ENCODE assay signal across 1 cellular context in genomic region chr1:229130028-229130668, GRCh38.
TF ChIP-seq lines count a peak whose summit lies in the region.

No MANE protein-coding gene starts in this region.

TF ChIP-seq in HepG2, 621 proteins besides CTCF, POLR2A, EP300 and RAD21 (continued from another document and continues in another):
- TF ChIP-seq, protein P1, sequence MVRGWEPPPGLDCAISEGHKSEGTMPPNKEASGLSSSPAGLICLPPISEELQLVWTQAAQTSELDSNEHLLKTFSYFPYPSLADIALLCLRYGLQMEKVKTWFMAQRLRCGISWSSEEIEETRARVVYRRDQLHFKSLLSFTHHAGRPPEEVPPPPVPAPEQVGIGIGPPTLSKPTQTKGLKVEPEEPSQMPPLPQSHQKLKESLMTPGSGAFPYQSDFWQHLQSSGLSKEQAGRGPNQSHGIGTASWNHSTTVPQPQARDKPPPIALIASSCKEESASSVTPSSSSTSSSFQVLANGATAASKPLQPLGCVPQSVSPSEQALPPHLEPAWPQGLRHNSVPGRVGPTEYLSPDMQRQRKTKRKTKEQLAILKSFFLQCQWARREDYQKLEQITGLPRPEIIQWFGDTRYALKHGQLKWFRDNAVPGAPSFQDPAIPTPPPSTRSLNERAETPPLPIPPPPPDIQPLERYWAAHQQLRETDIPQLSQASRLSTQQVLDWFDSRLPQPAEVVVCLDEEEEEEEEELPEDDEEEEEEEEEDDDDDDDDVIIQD (CRISPR knock-in tag; IDR thresholded peaks at IDR 0.05; ENCODE audit: low read depth), result no peak
- TF ChIP-seq NFKBIZ (CRISPR knock-in tag; IDR thresholded peaks at IDR 0.05) (no peak), ZNF10 (CRISPR knock-in tag; IDR thresholded peaks at IDR 0.05; ENCODE audit: borderline replicate concordance, low read depth) (no peak), ELF3 (CRISPR knock-in tag; IDR thresholded peaks at IDR 0.05) (peak; percentile 77; the same call in 1 of the 2 replicates), ZNF547 (CRISPR knock-in tag; IDR thresholded peaks at IDR 0.05) (no peak), ZNF430 (CRISPR knock-in tag; IDR thresholded peaks at IDR 0.05) (peak; percentile 93; the same call in 1 of the 2 replicates), BRCA1 (CRISPR knock-in tag; IDR thresholded peaks at IDR 0.05) (no peak; the same call in 1 of the 2 replicates), PRDM15 (CRISPR knock-in tag; IDR thresholded peaks at IDR 0.05) (no peak), SUZ12 (IDR thresholded peaks at IDR 0.05; ENCODE audit: low read depth, low read length) (no peak), GTF2F1 (IDR thresholded peaks at IDR 0.05; ENCODE audit: low read length) (no peak), ZNF646 (CRISPR knock-in tag; IDR thresholded peaks at IDR 0.05) (no peak), GABPA (IDR thresholded peaks at IDR 0.05; ENCODE audit: low read depth, low read length) (no peak), GABPA (CRISPR knock-in tag; IDR thresholded peaks at IDR 0.05; ENCODE audit: low read depth) (peak; percentile 72), HDAC1 (CRISPR knock-in tag; IDR thresholded peaks at IDR 0.05) (peak; percentile 59), ZNF598 (CRISPR knock-in tag; IDR thresholded peaks at IDR 0.05; ENCODE audit: borderline replicate concordance) (no peak), ZNF224 (CRISPR knock-in tag; IDR thresholded peaks at IDR 0.05) (no peak), ZKSCAN1 (IDR thresholded peaks at IDR 0.05; ENCODE audit: low read length) (no peak), ZC3H13 (CRISPR knock-in tag; IDR thresholded peaks at IDR 0.05) (no peak), ZNF333 (CRISPR knock-in tag; IDR thresholded peaks at IDR 0.05; ENCODE audit: borderline replicate concordance) (peak; percentile 84; the same call in 1 of the 2 replicates), ZSCAN31 (CRISPR knock-in tag; IDR thresholded peaks at IDR 0.05; ENCODE audit: low read depth) (no peak), ZNF160 (CRISPR knock-in tag; IDR thresholded peaks at IDR 0.05) (peak; percentile 40; the same call in 1 of the 2 replicates), ZNF367 (CRISPR knock-in tag; IDR thresholded peaks at IDR 0.05; ENCODE audit: borderline replicate concordance) (no peak), FOXJ3 (CRISPR knock-in tag; IDR thresholded peaks at IDR 0.05; ENCODE audit: borderline replicate concordance) (0 out of 2 replicates have a peak, but pooled peaks have one; percentile 44), ZNF782 (CRISPR knock-in tag; IDR thresholded peaks at IDR 0.05; ENCODE audit: borderline replicate concordance) (0 out of 2 replicates have a peak, but pooled peaks have one; percentile 76), ASH2L (IDR thresholded peaks at IDR 0.05; ENCODE audit: insufficient read length, low read depth, low read length) (peak; percentile 57), FOXK1 (CRISPR knock-in tag; IDR thresholded peaks at IDR 0.05; ENCODE audit: borderline replicate concordance, low read depth) (0 out of 2 replicates have a peak, but pooled peaks have one; percentile 48), AKAP8 (CRISPR knock-in tag; IDR thresholded peaks at IDR 0.05) (no peak), SRSF9 (IDR thresholded peaks at IDR 0.05; ENCODE audit: borderline replicate concordance, insufficient read depth, low read depth, low read length, poor library complexity, severe bottlenecking) (no peak), ZBTB21 (CRISPR knock-in tag; IDR thresholded peaks at IDR 0.05) (peak; percentile 22; the same call in 1 of the 2 replicates), SNAPC5 (CRISPR knock-in tag; IDR thresholded peaks at IDR 0.05; ENCODE audit: borderline replicate concordance) (no peak), ZBTB1 (CRISPR knock-in tag; IDR thresholded peaks at IDR 0.05; ENCODE audit: borderline replicate concordance) (no peak), MAFK (conservative IDR thresholded peaks at IDR 0.05 in 1 of 2, IDR thresholded peaks at IDR 0.05 in 1 of 2; ENCODE audit: low read length in 2 of 2) (no peak), CREB1 (IDR thresholded peaks at IDR 0.05) (no peak), CREB1 (CRISPR knock-in tag; IDR thresholded peaks at IDR 0.05) (peak; percentile 52), ZNF768 (CRISPR knock-in tag; IDR thresholded peaks at IDR 0.05) (no peak)
- TF ChIP-seq, protein P2, sequence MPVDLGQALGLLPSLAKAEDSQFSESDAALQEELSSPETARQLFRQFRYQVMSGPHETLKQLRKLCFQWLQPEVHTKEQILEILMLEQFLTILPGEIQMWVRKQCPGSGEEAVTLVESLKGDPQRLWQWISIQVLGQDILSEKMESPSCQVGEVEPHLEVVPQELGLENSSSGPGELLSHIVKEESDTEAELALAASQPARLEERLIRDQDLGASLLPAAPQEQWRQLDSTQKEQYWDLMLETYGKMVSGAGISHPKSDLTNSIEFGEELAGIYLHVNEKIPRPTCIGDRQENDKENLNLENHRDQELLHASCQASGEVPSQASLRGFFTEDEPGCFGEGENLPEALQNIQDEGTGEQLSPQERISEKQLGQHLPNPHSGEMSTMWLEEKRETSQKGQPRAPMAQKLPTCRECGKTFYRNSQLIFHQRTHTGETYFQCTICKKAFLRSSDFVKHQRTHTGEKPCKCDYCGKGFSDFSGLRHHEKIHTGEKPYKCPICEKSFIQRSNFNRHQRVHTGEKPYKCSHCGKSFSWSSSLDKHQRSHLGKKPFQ (CRISPR knock-in tag; IDR thresholded peaks at IDR 0.05; ENCODE audit: insufficient replicate concordance), result peak; percentile 42
- TF ChIP-seq, protein P3, sequence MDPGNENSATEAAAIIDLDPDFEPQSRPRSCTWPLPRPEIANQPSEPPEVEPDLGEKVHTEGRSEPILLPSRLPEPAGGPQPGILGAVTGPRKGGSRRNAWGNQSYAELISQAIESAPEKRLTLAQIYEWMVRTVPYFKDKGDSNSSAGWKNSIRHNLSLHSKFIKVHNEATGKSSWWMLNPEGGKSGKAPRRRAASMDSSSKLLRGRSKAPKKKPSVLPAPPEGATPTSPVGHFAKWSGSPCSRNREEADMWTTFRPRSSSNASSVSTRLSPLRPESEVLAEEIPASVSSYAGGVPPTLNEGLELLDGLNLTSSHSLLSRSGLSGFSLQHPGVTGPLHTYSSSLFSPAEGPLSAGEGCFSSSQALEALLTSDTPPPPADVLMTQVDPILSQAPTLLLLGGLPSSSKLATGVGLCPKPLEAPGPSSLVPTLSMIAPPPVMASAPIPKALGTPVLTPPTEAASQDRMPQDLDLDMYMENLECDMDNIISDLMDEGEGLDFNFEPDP (CRISPR knock-in tag; conservative IDR thresholded peaks at IDR 0.05), result 0 out of 2 replicates have a peak, but pooled peaks have one; percentile 86
- TF ChIP-seq, protein P4, sequence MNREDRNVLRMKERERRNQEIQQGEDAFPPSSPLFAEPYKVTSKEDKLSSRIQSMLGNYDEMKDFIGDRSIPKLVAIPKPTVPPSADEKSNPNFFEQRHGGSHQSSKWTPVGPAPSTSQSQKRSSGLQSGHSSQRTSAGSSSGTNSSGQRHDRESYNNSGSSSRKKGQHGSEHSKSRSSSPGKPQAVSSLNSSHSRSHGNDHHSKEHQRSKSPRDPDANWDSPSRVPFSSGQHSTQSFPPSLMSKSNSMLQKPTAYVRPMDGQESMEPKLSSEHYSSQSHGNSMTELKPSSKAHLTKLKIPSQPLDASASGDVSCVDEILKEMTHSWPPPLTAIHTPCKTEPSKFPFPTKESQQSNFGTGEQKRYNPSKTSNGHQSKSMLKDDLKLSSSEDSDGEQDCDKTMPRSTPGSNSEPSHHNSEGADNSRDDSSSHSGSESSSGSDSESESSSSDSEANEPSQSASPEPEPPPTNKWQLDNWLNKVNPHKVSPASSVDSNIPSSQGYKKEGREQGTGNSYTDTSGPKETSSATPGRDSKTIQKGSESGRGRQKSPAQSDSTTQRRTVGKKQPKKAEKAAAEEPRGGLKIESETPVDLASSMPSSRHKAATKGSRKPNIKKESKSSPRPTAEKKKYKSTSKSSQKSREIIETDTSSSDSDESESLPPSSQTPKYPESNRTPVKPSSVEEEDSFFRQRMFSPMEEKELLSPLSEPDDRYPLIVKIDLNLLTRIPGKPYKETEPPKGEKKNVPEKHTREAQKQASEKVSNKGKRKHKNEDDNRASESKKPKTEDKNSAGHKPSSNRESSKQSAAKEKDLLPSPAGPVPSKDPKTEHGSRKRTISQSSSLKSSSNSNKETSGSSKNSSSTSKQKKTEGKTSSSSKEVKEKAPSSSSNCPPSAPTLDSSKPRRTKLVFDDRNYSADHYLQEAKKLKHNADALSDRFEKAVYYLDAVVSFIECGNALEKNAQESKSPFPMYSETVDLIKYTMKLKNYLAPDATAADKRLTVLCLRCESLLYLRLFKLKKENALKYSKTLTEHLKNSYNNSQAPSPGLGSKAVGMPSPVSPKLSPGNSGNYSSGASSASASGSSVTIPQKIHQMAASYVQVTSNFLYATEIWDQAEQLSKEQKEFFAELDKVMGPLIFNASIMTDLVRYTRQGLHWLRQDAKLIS (CRISPR knock-in tag; IDR thresholded peaks at IDR 0.05), result no peak
- TF ChIP-seq, protein P5, sequence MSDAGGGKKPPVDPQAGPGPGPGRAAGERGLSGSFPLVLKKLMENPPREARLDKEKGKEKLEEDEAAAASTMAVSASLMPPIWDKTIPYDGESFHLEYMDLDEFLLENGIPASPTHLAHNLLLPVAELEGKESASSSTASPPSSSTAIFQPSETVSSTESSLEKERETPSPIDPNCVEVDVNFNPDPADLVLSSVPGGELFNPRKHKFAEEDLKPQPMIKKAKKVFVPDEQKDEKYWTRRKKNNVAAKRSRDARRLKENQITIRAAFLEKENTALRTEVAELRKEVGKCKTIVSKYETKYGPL (CRISPR knock-in tag; IDR thresholded peaks at IDR 0.05), result no peak
